In the genomic region with DNA sequence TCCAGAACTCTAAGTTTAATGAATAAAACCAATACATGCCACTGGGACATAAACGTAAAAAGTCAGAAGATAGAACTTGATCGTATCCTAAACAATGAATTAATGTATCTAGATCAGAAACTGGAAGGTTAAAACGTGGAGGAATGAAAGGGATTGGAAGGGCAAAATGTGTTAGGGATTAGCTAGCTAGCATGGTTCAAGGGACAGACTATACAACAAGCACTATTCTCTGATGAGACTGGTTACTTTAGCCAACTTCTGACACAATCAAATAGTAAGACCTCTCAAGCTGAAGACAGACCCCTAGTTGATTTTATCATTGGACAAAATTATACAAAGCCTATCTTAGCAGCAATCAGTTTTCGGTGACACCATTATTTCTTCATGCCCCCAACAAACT, we compare ENCODE assay signal across 15 cellular contexts. TPM values are rescaled to one million over a fixed set of nuclear protein-coding genes. Genes with fewer than 3 reads are reported as not detected.
A peak's percentile ranks its signal among the peaks of the same experiment; 100 is the strongest.
DNase-seq lines count a peak whose midpoint lies in the region; ATAC-seq, FAIRE-seq and TF ChIP-seq lines count a peak whose summit lies in the region.
"Had no signal": no experiment of that assay in that cellular context is flagged by ENCODE, and none has a peak within 500 bp of the region (broad histone marks: within the 10 kb centered on the region; RNA-seq: fewer than 3 reads in every experiment).

No MANE protein-coding gene starts in this region.

- H3K27ac Mint-ChIP-seq in activated B cell treated with CpG ODN at 0.5 μM for 24 hours (peak overlapping the region; percentile 99), naive B cell (peak overlapping the region in 5 of 6 donors; percentile 38 to 97 (median 88))
- no peak overlapping the region for H3K27ac Mint-ChIP-seq in activated T-helper 1 cell treated with anti-CD3 and anti-CD28 coated beads, Interleukin-12 subunit alpha, Interleukin-12 subunit beta, Interleukin-2, Interleukin-4 antibody, amounts not matched to agents 30 ng/mL and 10 ng/mL and 1 ng/mL, durations not matched to agents 14 hours and 24 hours and 36 hours
- H3K27ac Mint-ChIP-seq: CD4-positive, alpha-beta T cell had no signal

- H3K9me3 Mint-ChIP-seq in activated B cell treated with CpG ODN at 0.5 μM for 24 hours (no peaks in the 10 kb centered on the region), naive B cell (no peaks in the 10 kb centered on the region)
- H3K9me3 Mint-ChIP-seq in activated T-helper 1 cell treated with anti-CD3 and anti-CD28 coated beads, Interleukin-12 subunit alpha, Interleukin-12 subunit beta, Interleukin-2, Interleukin-4 antibody, amounts not matched to agents 30 ng/mL and 10 ng/mL and 1 ng/mL, durations not matched to agents 14 hours and 24 hours and 36 hours = no peaks in the 10 kb centered on the region
- H3K9me3 Mint-ChIP-seq: CD4-positive, alpha-beta T cell had no signal

- BruUV-seq in HepG2 (replicated peaks; lab: Mats Ljungman, UMichigan) = no TSS peak

- POLR2A ChIA-PET in HepG2 (lab: Yijun Ruan, JAX) (interaction anchor here (0.7 kb wide), 1 partner anchor 26 kb away, joined by 3 read pairs; no protein-coding TSS in a partner anchor), activated B cell treated with CpG ODN at 0.5 μM for 24 hours (lab: Charles Lee) (no interaction called here)

- ATAC-seq in HepG2 (no peak), right lobe of liver (no peak), activated B cell treated with CpG ODN at 0.5 μM for 24 hours (ENCODE audit: low read depth) (no peak), naive B cell (ENCODE audit: low read depth in 2 of 2) (no peak), left lung (no peak)

- in situ Hi-C loops in HepG2 (cut with HindIII; ENCODE audit: extremely low pct_ligation_motif_present, low pct_unique_long_range_greater_than_20kb) = no loop called here

- H2AFZ ChIP-seq in HepG2 (ENCODE audit: low read length) = no peak overlapping the region

- H3K36me3 ChIP-seq in HepG2 (replicated peaks in 1 of 2; ENCODE audit: control insufficient read depth in 1 of 2, insufficient read depth in 2 of 2, low read length in 2 of 2) (no peaks in the 10 kb centered on the region), right lobe of liver (no peaks in the 10 kb centered on the region), SJCRH30 (no peaks in the 10 kb centered on the region), left lung (no peaks in the 10 kb centered on the region)
- H3K36me3 ChIP-seq: BLaER1 had no signal

- TF ChIP-seq EP300 in HepG2 (IDR thresholded peaks at IDR 0.05; ENCODE audit: low read depth in 2 of 2, low read length in 2 of 2) (no peak), HepG2 (CRISPR knock-in tag; IDR thresholded peaks at IDR 0.05; ENCODE audit: borderline replicate concordance) (no peak)

- H3K4me2 ChIP-seq in HepG2 (ENCODE audit: low read depth, low read length) = no peak overlapping the region

- H3K27me3 ChIP-seq in HepG2 (ENCODE audit: control insufficient read depth in 1 of 2, insufficient read depth in 2 of 2, low read length in 2 of 2) (peaks cover 0 to 8% of the 10 kb centered on the region in 2 experiments; a peak in 1 of 5 replicates), right lobe of liver (no peaks in the 10 kb centered on the region), SJCRH30 (no peaks in the 10 kb centered on the region), left lung (no peaks in the 10 kb centered on the region)
- H3K27me3 ChIP-seq: BLaER1 had no signal

- H3K4me1 ChIP-seq in HepG2 (ENCODE audit: insufficient read depth, low read length) (peaks cover 9% of the 10 kb centered on the region), right lobe of liver (no peaks in the 10 kb centered on the region), SJCRH30 (peaks cover 9% of the 10 kb centered on the region), left lung (peaks cover 0 to 6% of the 10 kb centered on the region in 2 donors)

- H3K27me3 Mint-ChIP-seq in activated B cell treated with CpG ODN at 0.5 μM for 24 hours (no peaks in the 10 kb centered on the region), naive B cell (peaks cover 0 to 3% (median 0%) of the 10 kb centered on the region in 3 donors)
- H3K27me3 Mint-ChIP-seq in activated T-helper 1 cell treated with anti-CD3 and anti-CD28 coated beads, Interleukin-12 subunit alpha, Interleukin-12 subunit beta, Interleukin-2, Interleukin-4 antibody, amounts not matched to agents 30 ng/mL and 10 ng/mL and 1 ng/mL, durations not matched to agents 14 hours and 24 hours and 36 hours (ENCODE audit: insufficient read depth) = no peaks in the 10 kb centered on the region

- H3K36me3 Mint-ChIP-seq in activated B cell treated with CpG ODN at 0.5 μM for 24 hours (ENCODE audit: low read depth) (no peaks in the 10 kb centered on the region), naive B cell (no peaks in the 10 kb centered on the region)
- no peaks in the 10 kb centered on the region for H3K36me3 Mint-ChIP-seq in activated T-helper 1 cell treated with anti-CD3 and anti-CD28 coated beads, Interleukin-12 subunit alpha, Interleukin-12 subunit beta, Interleukin-2, Interleukin-4 antibody, amounts not matched to agents 30 ng/mL and 10 ng/mL and 1 ng/mL, durations not matched to agents 14 hours and 24 hours and 36 hours (ENCODE audit: low read depth)

- H3K4me3 Mint-ChIP-seq in activated B cell treated with CpG ODN at 0.5 μM for 24 hours (no peak overlapping the region), naive B cell (peak overlapping the region in 5 of 8 donors; percentile 7 to 91 (median 66))
- H3K4me3 Mint-ChIP-seq in activated T-helper 1 cell treated with anti-CD3 and anti-CD28 coated beads, Interleukin-12 subunit alpha, Interleukin-12 subunit beta, Interleukin-2, Interleukin-4 antibody, amounts not matched to agents 30 ng/mL and 10 ng/mL and 1 ng/mL, durations not matched to agents 14 hours and 24 hours and 36 hours = no peak overlapping the region
- H3K4me3 Mint-ChIP-seq: CD4-positive, alpha-beta T cell had no signal

- no peak for TF ChIP-seq RAD21 in HepG2 (CRISPR knock-in tag; IDR thresholded peaks at IDR 0.05)

- 26% methylated on average over 4 of the region's 4 CpGs for WGBS in HepG2 (ENCODE audit: low lambda C conversion rate)
- 58% methylated on average over 4 of the region's 4 CpGs for WGBS in right lobe of liver (ENCODE audit: insufficient coverage, low coverage, low lambda C conversion rate, missing lambda C conversion rate)

- H4K20me1 ChIP-seq in HepG2 (ENCODE audit: insufficient read depth, low read length) = no peaks in the 10 kb centered on the region
- H4K20me1 ChIP-seq: BLaER1 had no signal

- H3K4me1 Mint-ChIP-seq in activated B cell treated with CpG ODN at 0.5 μM for 24 hours (peaks cover 20% of the 10 kb centered on the region), naive B cell (peaks cover 10 to 23% (median 15%) of the 10 kb centered on the region in 3 donors)
- H3K4me1 Mint-ChIP-seq in activated T-helper 1 cell treated with anti-CD3 and anti-CD28 coated beads, Interleukin-12 subunit alpha, Interleukin-12 subunit beta, Interleukin-2, Interleukin-4 antibody, amounts not matched to agents 30 ng/mL and 10 ng/mL and 1 ng/mL, durations not matched to agents 14 hours and 24 hours and 36 hours (ENCODE audit: low read depth) = peaks cover 11% of the 10 kb centered on the region

- H3K27ac ChIP-seq in HepG2 (ENCODE audit: extremely low read length, insufficient read depth, low read length) = no peak overlapping the region
- H3K27ac ChIP-seq in right lobe of liver = no peak overlapping the region
- no peak overlapping the region for H3K27ac ChIP-seq in SJCRH30
- H3K27ac ChIP-seq in left lung = no peak overlapping the region
- H3K27ac ChIP-seq: 22Rv1 had no signal

- TF ChIP-seq CTCF in HepG2 (CRISPR knock-in tag; IDR thresholded peaks at IDR 0.05) (no peak), right lobe of liver (IDR thresholded peaks at IDR 0.05) (no peak), activated B cell treated with CpG ODN at 0.5 μM for 24 hours (IDR thresholded peaks at IDR 0.05) (no peak), left lung (IDR thresholded peaks at IDR 0.05) (no peak)

- DNase-seq in HepG2 (ENCODE audit: low spot score) = no peak
- no peak for DNase-seq in right lobe of liver
- no peak for DNase-seq in activated B cell treated with CpG ODN at 0.5 μM for 24 hours
- DNase-seq in naive B cell = no peak
- DNase-seq in NCI-H1930 (lab: John Stamatoyannopoulos, UW) = no peak
- DNase-seq in activated T-helper 1 cell treated with anti-CD3 and anti-CD28 coated beads, Interleukin-12 subunit alpha, Interleukin-12 subunit beta, Interleukin-2, Interleukin-4 antibody, amounts not matched to agents 30 ng/mL and 10 ng/mL and 1 ng/mL, durations not matched to agents 14 hours and 24 hours and 36 hours (ENCODE audit: low spot score) = no peak
- no peak for DNase-seq in SJCRH30
- no peak for DNase-seq in left lung
- DNase-seq: Calu3; CD4-positive, alpha-beta T cell; DMS 273 treated with DMSO at 0.1 percent for 48 hours; HCEC 1CT had no signal

- no peaks in the 10 kb centered on the region for H3K9me3 ChIP-seq in HepG2 (ENCODE audit: low read length)
- H3K9me3 ChIP-seq in right lobe of liver = no peaks in the 10 kb centered on the region
- no peaks in the 10 kb centered on the region for H3K9me3 ChIP-seq in SJCRH30 (replicated peaks)
- no peaks in the 10 kb centered on the region for H3K9me3 ChIP-seq in left lung
- H3K9me3 ChIP-seq: BLaER1 had no signal

- FAIRE-seq in HepG2 (lab: Jason Lieb, UNC) = no peak
- FAIRE-seq: HTR-8/SVneo had no signal

- no peak overlapping the region for H3K9ac ChIP-seq in HepG2 (ENCODE audit: insufficient read depth, low read depth, low read length)
- H3K9ac ChIP-seq: BLaER1 had no signal

- no peaks in the 10 kb centered on the region for H3K79me2 ChIP-seq in HepG2 (ENCODE audit: insufficient read depth, low read length)

- CTCF ChIA-PET in HepG2 (lab: Yijun Ruan, JAX; ENCODE audit: low intra/inter-chr PET ratio, low total read pairs) (no interaction called here), activated B cell treated with CpG ODN at 0.5 μM for 24 hours (lab: Charles Lee) (interaction anchor here (1.3 to 2.8 kb wide), 3 partner anchors 75 to 158 kb away, joined by 3 to 23 read pairs (median 7); no protein-coding TSS in a partner anchor)

- TF ChIP-seq POLR2A in HepG2 (IDR thresholded peaks at IDR 0.05; ENCODE audit: insufficient read depth in 1 of 2, low read depth in 2 of 2, low read length in 2 of 2) (no peak), right lobe of liver (IDR thresholded peaks at IDR 0.05) (no peak)

- intact Hi-C loops in HepG2 (cut with micrococcal nuclease; ENCODE audit: unreplicated experiment) = no loop called here
- intact Hi-C loops in right lobe of liver (cut with DNase I) = no loop called here
- intact Hi-C loops in activated B cell treated with CpG ODN at 0.5 μM for 24 hours (cut with micrococcal nuclease) = loop anchor here (1.0 to 10.0 kb wide), 5 partner anchors 19 to 106 kb away; partner anchors contain the start of gene OXA1L
- intact Hi-C loops in activated T-helper 1 cell treated with anti-CD3 and anti-CD28 coated beads, Interleukin-12 subunit alpha, Interleukin-12 subunit beta, Interleukin-2, Interleukin-4 antibody, amounts not matched to agents 30 ng/mL and 10 ng/mL and 1 ng/mL, durations not matched to agents 14 hours and 24 hours and 36 hours (cut with micrococcal nuclease) = no loop called here
- intact Hi-C loops in left lung (cut with DNase I) = no loop called here

- H3K4me3 ChIP-seq in HepG2 (replicated peaks in 1 of 3; ENCODE audit: insufficient read depth in 1 of 3, low read depth in 2 of 3, low read length in 3 of 3) (no peak overlapping the region), right lobe of liver (no peak overlapping the region), SJCRH30 (no peak overlapping the region), left lung (no peak overlapping the region)
- H3K4me3 ChIP-seq: BLaER1 had no signal

RNA-seq across cellular contexts. Expression of gene OXA1L, which starts 18.7 kb away (rescaled TPM):
- total RNA-seq in HepG2 (2016; rRNA removed; fragmentation: Illumina TruSeq; extraction: Trizol) = 216 and 230 TPM in 2 replicates
- 92.0 and 105 TPM in 2 replicates for total RNA-seq in HepG2 (2016; cell fraction: cytosol; rRNA removed; fragmentation: Illumina TruSeq; extraction: Trizol; ENCODE audit: low read depth)
- 222 and 225 TPM in 2 replicates for total RNA-seq in HepG2 (2016; cell fraction: insoluble cytoplasmic fraction; rRNA removed; fragmentation: Illumina TruSeq; extraction: Trizol)
- total RNA-seq in HepG2 (2016; cell fraction: membrane; rRNA removed; fragmentation: Illumina TruSeq; extraction: Trizol) = 260 and 273 TPM in 2 replicates
- 197 and 215 TPM in 2 replicates for total RNA-seq in HepG2 (2016; cell fraction: nucleus; rRNA removed; fragmentation: Illumina TruSeq; extraction: Trizol)
- polyA plus RNA-seq in HepG2 (2011; rRNA removed) = 559 and 589 TPM in 2 replicates
- 516 and 523 TPM in 2 replicates for polyA plus RNA-seq in HepG2 (2011; cell fraction: cytosol; rRNA removed)
- 726 and 748 TPM in 2 replicates for polyA plus RNA-seq in HepG2 (2011; cell fraction: nucleus; rRNA removed)
- 375 and 450 TPM in 2 replicates for polyA plus RNA-seq in HepG2 (2012)
- polyA plus RNA-seq in HepG2 (2016; cell fraction: cytosol; fragmentation: Illumina TruSeq; extraction: Trizol; ENCODE audit: low read depth) = 179 and 202 TPM in 2 replicates
- polyA plus RNA-seq in HepG2 (2016; cell fraction: insoluble cytoplasmic fraction; fragmentation: Illumina TruSeq; extraction: Trizol; ENCODE audit: low read depth) = 319 and 338 TPM in 2 replicates
- polyA plus RNA-seq in HepG2 (2016; cell fraction: membrane; fragmentation: Illumina TruSeq; extraction: Trizol; ENCODE audit: low read depth) = 363 and 438 TPM in 2 replicates
- polyA plus RNA-seq in HepG2 (2016; cell fraction: nucleus; fragmentation: Illumina TruSeq; extraction: Trizol; ENCODE audit: insufficient read depth, low read depth) = 462 and 464 TPM in 2 replicates
- polyA minus RNA-seq in HepG2 (2011; rRNA and poly(A)+ RNA removed; ENCODE audit: low replicate concordance) = 284 and 598 TPM in 2 replicates
- 252 and 275 TPM in 2 replicates for polyA minus RNA-seq in HepG2 (2011; cell fraction: cytosol; rRNA and poly(A)+ RNA removed)
- polyA minus RNA-seq in HepG2 (2011; cell fraction: nucleus; rRNA and poly(A)+ RNA removed) = 335 and 404 TPM in 2 replicates
- total RNA-seq in right lobe of liver = 10 to 100 TPM; 64.3 to 80.1 (median 72.3) TPM
- total RNA-seq in activated B cell treated with CpG ODN at 0.5 μM for 24 hours = 174 and 190 TPM in 2 replicates
- 10 to 100 TPM; 56.9 to 83.5 (median 74.4) TPM for polyA plus RNA-seq in naive B cell (ENCODE audit: low read depth in 6 of 6)
- total RNA-seq in activated T-helper 1 cell treated with anti-CD3 and anti-CD28 coated beads, Interleukin-12 subunit alpha, Interleukin-12 subunit beta, Interleukin-2, Interleukin-4 antibody, amounts not matched to agents 30 ng/mL and 10 ng/mL and 1 ng/mL, durations not matched to agents 14 hours and 24 hours and 36 hours = 125 and 127 TPM in 2 replicates
- 134 and 145 TPM in 2 replicates for total RNA-seq in SJCRH30 (2014; rRNA removed; shearing (Covaris generic))
- total RNA-seq in left lung = 10 to 100 TPM; 92.5 to 95.6 TPM

Comparison
In these comparisons a context has a peak if more than half of its experiments do, and no peak if none do; other contexts are left out.
1. H3K4me3 Mint-ChIP-seq: peak in naive B cell (5 of 8); none in activated B cell treated with CpG ODN at 0.5 μM for 24 hours (single experiment) and activated T-helper 1 cell treated with anti-CD3 and anti-CD28 coated beads, Interleukin-12 subunit alpha, Interleukin-12 subunit beta, Interleukin-2, Interleukin-4 antibody, amounts not matched to agents 30 ng/mL and 10 ng/mL and 1 ng/mL, durations not matched to agents 14 hours and 24 hours and 36 hours (single experiment).